Comparison of ENCODE assay signal across 24 cellular contexts in the genomic region with DNA sequence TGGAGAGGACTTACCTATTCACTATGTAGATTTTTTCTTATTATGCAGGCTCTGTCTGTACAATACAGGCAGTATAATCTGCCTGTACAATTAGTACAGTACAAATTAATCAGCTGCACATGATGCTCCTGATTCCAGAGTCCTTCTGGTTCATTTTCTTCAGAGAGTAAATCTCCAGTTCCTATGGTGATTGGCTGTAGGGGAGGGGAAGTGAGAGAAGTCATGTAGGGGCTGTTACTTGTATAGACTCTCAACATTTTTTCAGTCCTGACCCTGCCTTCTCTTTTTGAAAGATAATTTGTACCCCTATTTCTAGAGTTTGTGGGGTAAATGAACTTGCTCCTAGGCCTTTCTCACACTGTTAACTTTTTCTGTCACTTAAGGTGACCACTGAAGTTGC. TPM values are rescaled to one million over a fixed set of nuclear protein-coding genes. Genes with fewer than 3 reads are reported as not detected.
DNase-seq lines count a peak whose midpoint lies in the region; ATAC-seq and TF ChIP-seq lines count a peak whose summit lies in the region.
"Had no signal": no experiment of that assay in that cellular context is flagged by ENCODE, and none has a peak within 500 bp of the region (broad histone marks: within the 10 kb centered on the region; RNA-seq: fewer than 3 reads in every experiment).

No MANE protein-coding gene starts in this region.

- H3F3A ChIP-seq in GM23338 (replicated peaks; ENCODE audit: low read depth) (no peaks in the 10 kb centered on the region), SK-N-SH (replicated peaks; ENCODE audit: insufficient read depth) (peaks cover 16% of the 10 kb centered on the region)

- no peaks in the 10 kb centered on the region for H3K27me3 Mint-ChIP-seq in GM23338 (ENCODE audit: insufficient read depth, low read depth, poor library complexity)
- H3K27me3 Mint-ChIP-seq in memory B cell: no peaks in the 10 kb centered on the region
- no peaks in the 10 kb centered on the region for H3K27me3 Mint-ChIP-seq in glutamatergic neuron (ENCODE audit: unreplicated experiment)
- H3K27me3 Mint-ChIP-seq: CD8-positive, alpha-beta memory T cell had no signal

- H3K36me3 Mint-ChIP-seq in GM23338 (ENCODE audit: low read depth) (peaks cover 51% of the 10 kb centered on the region), memory B cell (peaks cover 27% of the 10 kb centered on the region), glutamatergic neuron (ENCODE audit: unreplicated experiment) (peaks cover 5% of the 10 kb centered on the region)

- no peak overlapping the region for H3K4me3 ChIP-seq in cardiac muscle cell
- H3K4me3 ChIP-seq in heart left ventricle: no peak overlapping the region
- H3K4me3 ChIP-seq in GM23338: no peak overlapping the region
- H3K4me3 ChIP-seq in SK-N-SH (ENCODE audit: low read depth in 2 of 2, low read length in 1 of 2): no peak overlapping the region
- H3K4me3 ChIP-seq: A549, BLaER1 had no signal

- TF ChIP-seq EP300 in SK-N-SH (IDR thresholded peaks at IDR 0.05; ENCODE audit: borderline replicate concordance in 1 of 2, low read depth in 1 of 2, low read length in 1 of 2): no peak

- intact Hi-C loops in heart left ventricle (cut with DNase I): no loop called here

- H3K36me3 ChIP-seq in cardiac muscle cell (no peaks in the 10 kb centered on the region), heart left ventricle (peaks cover 0 to 12% (median 6%) of the 10 kb centered on the region in 9 donors), GM23338 (ENCODE audit: insufficient read depth) (no peaks in the 10 kb centered on the region), SK-N-SH (replicated peaks in 1 of 2; ENCODE audit: control insufficient read depth in 1 of 2, insufficient read depth in 2 of 2, low read length in 1 of 2) (peaks cover 0 to 13% of the 10 kb centered on the region in 2 experiments)

- H3K9me3 ChIP-seq in cardiac muscle cell (ENCODE audit: low read depth) (no peaks in the 10 kb centered on the region), heart left ventricle (peaks cover 0 to 13% (median 0%) of the 10 kb centered on the region in 12 donors), SK-N-SH (no peaks in the 10 kb centered on the region)

- H3K9me3 Mint-ChIP-seq in GM23338 (peaks cover 10% of the 10 kb centered on the region; the same call in 2 of the 3 replicates), memory B cell (peaks cover 6% of the 10 kb centered on the region), glutamatergic neuron (ENCODE audit: unreplicated experiment) (peaks cover 2% of the 10 kb centered on the region)
- H3K9me3 Mint-ChIP-seq: HFFc6 had no signal

- H2AFZ ChIP-seq in GM23338 (no peak overlapping the region), SK-N-SH (ENCODE audit: low read depth) (no peak overlapping the region)

- H3K9ac ChIP-seq in SK-N-SH: no peak overlapping the region
- H3K9ac ChIP-seq: BLaER1, KMS-11 had no signal

- H4K20me1 ChIP-seq in GM23338 (replicated peaks; ENCODE audit: insufficient read depth) (peaks cover 16% of the 10 kb centered on the region), SK-N-SH (ENCODE audit: insufficient read depth) (no peaks in the 10 kb centered on the region)
- H4K20me1 ChIP-seq: BLaER1 had no signal

- H3K4me1 ChIP-seq in cardiac muscle cell (ENCODE audit: low read depth) (no peaks in the 10 kb centered on the region), heart left ventricle (peaks cover 0 to 12% (median 7%) of the 10 kb centered on the region in 12 donors), GM23338 (ENCODE audit: insufficient read depth) (no peaks in the 10 kb centered on the region), SK-N-SH (ENCODE audit: control insufficient read depth in 1 of 2, insufficient read depth in 2 of 2, low read depth in 1 of 2, low read length in 1 of 2) (peaks cover 0 to 13% of the 10 kb centered on the region in 2 experiments; a peak in 2 of 4 replicates)
- H3K4me1 ChIP-seq: BLaER1 had no signal

- H3K4me3 Mint-ChIP-seq in GM23338 (no peak overlapping the region), memory B cell (no peak overlapping the region), glutamatergic neuron (ENCODE audit: unreplicated experiment) (no peak overlapping the region)
- H3K4me3 Mint-ChIP-seq: CD14-positive monocyte; CD8-positive, alpha-beta memory T cell; HFFc6 had no signal

- H3K27ac ChIP-seq in cardiac muscle cell: peak overlapping the region; percentile 16
- H3K27ac ChIP-seq in heart left ventricle: no peak overlapping the region
- no peak overlapping the region for H3K27ac ChIP-seq in GM23338 (ENCODE audit: low read depth)
- H3K27ac ChIP-seq in SK-N-SH (ENCODE audit: low read depth in 2 of 2, low read length in 1 of 2): no peak overlapping the region
- H3K27ac ChIP-seq in RWPE1: no peak overlapping the region
- H3K27ac ChIP-seq: 22Rv1, A549, BLaER1, HL-60, KMS-11 had no signal

- H3K27ac Mint-ChIP-seq in GM23338 (0 out of 2 replicates have a peak overlapping the region, but pooled peaks have one; percentile 24), memory B cell (peak overlapping the region; percentile 60), glutamatergic neuron (ENCODE audit: unreplicated experiment) (no peak overlapping the region)
- H3K27ac Mint-ChIP-seq: CD14-positive monocyte, HFFc6 had no signal

- H3K27me3 ChIP-seq in cardiac muscle cell: no peaks in the 10 kb centered on the region
- no peaks in the 10 kb centered on the region for H3K27me3 ChIP-seq in heart left ventricle
- H3K27me3 ChIP-seq in GM23338 (ENCODE audit: insufficient read depth): no peaks in the 10 kb centered on the region
- no peaks in the 10 kb centered on the region for H3K27me3 ChIP-seq in SK-N-SH (ENCODE audit: insufficient read depth)
- H3K27me3 ChIP-seq: BLaER1 had no signal

- H3K79me2 ChIP-seq in GM23338 (replicated peaks; ENCODE audit: insufficient read depth): peaks cover 90% of the 10 kb centered on the region
- H3K79me2 ChIP-seq in SK-N-SH (ENCODE audit: insufficient read depth): peaks cover 23% of the 10 kb centered on the region; the same call in 1 of the 2 replicates

- TF ChIP-seq CTCF in cardiac muscle cell (IDR thresholded peaks at IDR 0.05; ENCODE audit: low read depth, low read length): no peak
- TF ChIP-seq CTCF in heart left ventricle (IDR thresholded peaks at IDR 0.05): no peak
- no peak for TF ChIP-seq CTCF in GM23338 (conservative IDR thresholded peaks at IDR 0.05; ENCODE audit: low read depth in 2 of 2)
- TF ChIP-seq CTCF in SK-N-SH (IDR thresholded peaks at IDR 0.05): no peak
- no peak for TF ChIP-seq CTCF in glutamatergic neuron (IDR thresholded peaks at IDR 0.05; ENCODE audit: partially characterized antibody, unreplicated experiment)
- no peak for TF ChIP-seq CTCF in RWPE1 (conservative IDR thresholded peaks at IDR 0.05; ENCODE audit: low read depth)

- TF ChIP-seq RAD21 in SK-N-SH (IDR thresholded peaks at IDR 0.05; ENCODE audit: low read length): no peak

- H3K4me2 ChIP-seq in GM23338 (no peak overlapping the region), SK-N-SH (no peak overlapping the region)
- H3K4me2 ChIP-seq: A549, BLaER1, KMS-11 had no signal

- H3K9me2 ChIP-seq in GM23338 (ENCODE audit: insufficient read depth) (no peaks in the 10 kb centered on the region), SK-N-SH (no peaks in the 10 kb centered on the region)

- peaks cover 23% of the 10 kb centered on the region; the same call in 2 of the 3 replicates for H3K4me1 Mint-ChIP-seq in GM23338
- peaks cover 7% of the 10 kb centered on the region for H3K4me1 Mint-ChIP-seq in memory B cell
- peaks cover 4% of the 10 kb centered on the region for H3K4me1 Mint-ChIP-seq in glutamatergic neuron (ENCODE audit: low read depth, unreplicated experiment)
- H3K4me1 Mint-ChIP-seq: CD14-positive monocyte had no signal

- TF ChIP-seq POLR2A in heart left ventricle (IDR thresholded peaks at IDR 0.05): no peak

- ATAC-seq in heart left ventricle: no peak
- ATAC-seq in GM23338: no peak
- peak; percentile 32 for ATAC-seq in memory B cell (ENCODE audit: low read depth)
- ATAC-seq: A549, HCT116 had no signal

- POLR2A ChIA-PET in SK-N-SH (lab: Yijun Ruan, JAX): interaction anchor here (0.6 kb wide), 1 partner anchor 135 kb away, joined by 3 read pairs; a partner anchor contains a TSS
- POLR2A ChIA-PET in RWPE1 (lab: Yijun Ruan, JAX; ENCODE audit: low non-redundant PET): no interaction called here

- DNase-seq in cardiac muscle cell (ENCODE audit: low read depth in 1 of 2, low spot score in 1 of 2): no peak
- no peak for DNase-seq in heart left ventricle
- no peak for DNase-seq in GM23338 (ENCODE audit: low spot score)
- DNase-seq in memory B cell (ENCODE audit: low spot score in 2 of 2): no peak
- no peak for DNase-seq in SK-N-SH
- no peak for DNase-seq in glutamatergic neuron
- no peak for DNase-seq in RWPE1 (ENCODE audit: low spot score)
- DNase-seq: AML-193; CD8-positive, alpha-beta memory T cell; COR-L47; DMS 273 treated with DMSO at 0.1 percent for 48 hours; DMS53; DND-41; EL; GOT3; H7; HFFc6 had no signal

- CTCF ChIA-PET in SK-N-SH (lab: Yijun Ruan, JAX) (interaction anchor here (1.2 kb wide), 2 partner anchors 12 to 13 kb away, joined by 3 read pairs; no protein-coding TSS in a partner anchor), RWPE1 (lab: Yijun Ruan, JAX) (no interaction called here)

TF ChIP-seq in GM23338, 12 proteins besides CTCF, POLR2A, EP300 and RAD21 (continues in another document):
- no peak for TF ChIP-seq ZNF331 (CRISPR knock-in tag; IDR thresholded peaks at IDR 0.05; ENCODE audit: low read depth)
- TF ChIP-seq CREB1 (CRISPR knock-in tag; IDR thresholded peaks at IDR 0.05; ENCODE audit: low read depth): no peak
- TF ChIP-seq STAT1 (IDR thresholded peaks at IDR 0.05; ENCODE audit: unreplicated experiment): no peak
- no peak for TF ChIP-seq JUNB (IDR thresholded peaks at IDR 0.05; ENCODE audit: unreplicated experiment)

TF ChIP-seq in SK-N-SH, 30 proteins besides CTCF, POLR2A, EP300 and RAD21:
- TF ChIP-seq, protein P1, sequence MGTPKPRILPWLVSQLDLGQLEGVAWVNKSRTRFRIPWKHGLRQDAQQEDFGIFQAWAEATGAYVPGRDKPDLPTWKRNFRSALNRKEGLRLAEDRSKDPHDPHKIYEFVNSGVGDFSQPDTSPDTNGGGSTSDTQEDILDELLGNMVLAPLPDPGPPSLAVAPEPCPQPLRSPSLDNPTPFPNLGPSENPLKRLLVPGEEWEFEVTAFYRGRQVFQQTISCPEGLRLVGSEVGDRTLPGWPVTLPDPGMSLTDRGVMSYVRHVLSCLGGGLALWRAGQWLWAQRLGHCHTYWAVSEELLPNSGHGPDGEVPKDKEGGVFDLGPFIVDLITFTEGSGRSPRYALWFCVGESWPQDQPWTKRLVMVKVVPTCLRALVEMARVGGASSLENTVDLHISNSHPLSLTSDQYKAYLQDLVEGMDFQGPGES (IDR thresholded peaks at IDR 0.05; ENCODE audit: low read depth, low read length): no peak

RNA-seq across cellular contexts. Expression of a gene that starts 54.5 kb away (rescaled TPM):
- 61.8 and 70.3 TPM in 2 replicates for total RNA-seq in cardiac muscle cell
- 26.3 and 48.1 TPM in 2 replicates for polyA plus RNA-seq in cardiac muscle cell
- 10 to 100 TPM; 21.2 to 49.0 (median 43.6) TPM for total RNA-seq in heart left ventricle
- 1 to 10 TPM; 3.6 to 4.7 TPM for polyA plus RNA-seq in heart left ventricle
- total RNA-seq in GM23338 (2014; rRNA removed; shearing (Covaris generic)): 89.4 and 90.4 TPM in 2 replicates
- polyA plus RNA-seq in GM23338 (2016; fragmentation: Nextera tagmentation; extraction: Ambion mirVana): 25.1 and 41.6 TPM in 2 replicates
- polyA plus RNA-seq in SK-N-SH (2012; rRNA removed): 6.2 and 8.4 TPM in 2 replicates
- 5.9 and 8.2 TPM in 2 replicates for polyA plus RNA-seq in SK-N-SH (2012; cell fraction: cytosol; rRNA removed)
- 11.8 and 21.2 TPM in 2 replicates for polyA plus RNA-seq in SK-N-SH (2012; cell fraction: nucleus; rRNA removed)
- total RNA-seq in glutamatergic neuron (ENCODE audit: unreplicated experiment): 91.7 TPM
